27 cellular contexts compared by ENCODE assay signal in genomic region chr15:82660378-82660777, GRCh38. TPM values are rescaled to one million over a fixed set of nuclear protein-coding genes. Genes with fewer than 3 reads are reported as not detected.
"Had no signal": no experiment of that assay in that cellular context is flagged by ENCODE, and none has a peak within 500 bp of the region (broad histone marks: within the 10 kb centered on the region; RNA-seq: fewer than 3 reads in every experiment).

No MANE protein-coding gene starts in this region.

- H3K27ac Mint-ChIP-seq: mesothelial cell of epicardium; naive B cell; natural killer cell; nephron progenitor cell; neural progenitor cell; progenitor cell of endocrine pancreas; stimulated activated memory B cell treated with anti-CD40 and anti-IgM and Interleukin-4, amounts not matched to agents 10 μg/mL and 1 μg/mL and 100 μg/mL, for 72 hours; type B pancreatic cell had no signal

- H3K36me3 Mint-ChIP-seq: mesothelial cell of epicardium; naive B cell; natural killer cell; neural progenitor cell; stimulated activated memory B cell treated with anti-CD40 and anti-IgM and Interleukin-4, amounts not matched to agents 10 μg/mL and 1 μg/mL and 100 μg/mL, for 72 hours; type B pancreatic cell had no signal

- H3K27ac ChIP-seq: left ventricle myocardium inferior, neural progenitor cell, neutrophil, right atrium auricular region, right lobe of liver, tibial nerve, uterus had no signal

- H3K4me1 Mint-ChIP-seq: mesothelial cell of epicardium; natural killer cell; nephron progenitor cell; neural progenitor cell; stimulated activated memory B cell treated with anti-CD40 and anti-IgM and Interleukin-4, amounts not matched to agents 10 μg/mL and 1 μg/mL and 100 μg/mL, for 72 hours; stimulated activated naive CD8-positive, alpha-beta T cell treated with anti-CD3 and anti-CD28 coated beads, Interleukin-15, amount 100 ng/mL, for 72 hours had no signal

- ATAC-seq: natural killer cell; right lobe of liver; stimulated activated memory B cell treated with anti-CD40 and anti-IgM and Interleukin-4, amounts not matched to agents 10 μg/mL and 1 μg/mL and 100 μg/mL, for 72 hours; stimulated activated naive CD8-positive, alpha-beta T cell treated with anti-CD3 and anti-CD28 coated beads, Interleukin-15, amount 100 ng/mL, for 72 hours had no signal

- H3K9me3 Mint-ChIP-seq: mesothelial cell of epicardium; nephron progenitor cell; stimulated activated memory B cell treated with anti-CD40 and anti-IgM and Interleukin-4, amounts not matched to agents 10 μg/mL and 1 μg/mL and 100 μg/mL, for 72 hours; stimulated activated naive CD8-positive, alpha-beta T cell treated with anti-CD3 and anti-CD28 coated beads, Interleukin-15, amount 100 ng/mL, for 72 hours; type B pancreatic cell had no signal

- H3K4me3 Mint-ChIP-seq: mesothelial cell of epicardium; naive B cell; natural killer cell; nephron progenitor cell; neural progenitor cell; stimulated activated memory B cell treated with anti-CD40 and anti-IgM and Interleukin-4, amounts not matched to agents 10 μg/mL and 1 μg/mL and 100 μg/mL, for 72 hours; stimulated activated naive CD8-positive, alpha-beta T cell treated with anti-CD3 and anti-CD28 coated beads, Interleukin-15, amount 100 ng/mL, for 72 hours; type B pancreatic cell had no signal

- DNase-seq: kidney; left ventricle myocardium inferior; mesendoderm; naive B cell; natural killer cell; nephron progenitor cell; occipital lobe; right lobe of liver; stimulated activated CD4-positive, alpha-beta T cell treated with anti-CD3 and anti-CD28 coated beads, Interleukin-1b, Interleukin-23, amount 100 ng/mL, for 48 hours; stimulated activated CD4-positive, alpha-beta T cell treated with anti-CD3 and anti-CD28 coated beads, Interleukin-2, amount 100 ng/mL, for 48 hours; stimulated activated CD4-positive, alpha-beta T cell treated with anti-CD3 and anti-CD28 coated beads, Interleukin-4, amount 100 ng/mL, for 4 hours; stimulated activated CD8-positive, alpha-beta memory T cell treated with anti-CD3 and anti-CD28 coated beads, Interleukin-4, amount 100 ng/mL, for 48 hours; stimulated activated naive CD4-positive, alpha-beta T cell treated with Interleukin-2 at 50 U/mL for 16 hours; stimulated activated naive CD8-positive, alpha-beta T cell treated with anti-CD3 and anti-CD28 coated beads, Interleukin-15, amount 100 ng/mL, for 72 hours; substantia nigra; uterus had no signal

RNA-seq across cellular contexts. Expression of gene CPEB1, which starts 13.2 kb away (rescaled TPM):
- total RNA-seq: mononuclear cell, natural killer cell, right lobe of liver had no signal

RNA-seq across cellular contexts. Expression of gene AP3B2, which starts 49.3 kb away (rescaled TPM):
- total RNA-seq: pulmonary artery endothelial cell, skeletal muscle tissue had no signal
